ENCODE assay signal across 8 cellular contexts in the genomic region with DNA sequence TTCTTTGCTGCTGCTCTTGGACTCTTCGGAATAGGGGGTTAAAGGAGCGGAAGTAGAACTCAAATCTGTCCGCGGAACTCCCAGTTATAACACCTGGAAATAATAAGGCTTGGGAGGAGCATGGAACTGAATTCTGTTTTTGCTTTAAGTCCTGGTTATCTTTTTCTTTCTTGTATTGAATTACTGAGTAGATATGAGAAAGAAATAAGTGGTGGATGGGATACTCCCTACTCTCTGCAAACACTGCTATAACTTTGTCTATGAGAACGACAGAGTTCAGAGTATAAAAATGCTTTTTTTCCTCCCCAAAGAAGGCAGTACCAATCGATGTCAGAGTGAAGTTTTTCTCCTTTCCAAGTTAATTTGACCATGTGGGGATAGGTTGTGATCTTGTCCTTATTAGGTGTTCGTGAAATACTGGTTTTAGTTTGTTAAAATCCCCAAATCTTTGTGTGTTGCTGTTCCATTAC. TPM values are rescaled to one million over a fixed set of nuclear protein-coding genes. Genes with fewer than 3 reads are reported as not detected.
DNase-seq lines count a peak whose midpoint lies in the region; ATAC-seq and TF ChIP-seq lines count a peak whose summit lies in the region.

No MANE protein-coding gene starts in this region.

- peak overlapping the region; percentile 99 for H3K23ac ChIP-seq in IMR-90 (ENCODE audit: low read depth, low read length)

- H3K4me1 ChIP-seq in IMR-90 (ENCODE audit: control insufficient read depth, insufficient read depth, low read length) (peaks cover 2% of the 10 kb centered on the region; the same call in 1 of the 2 replicates), parathyroid adenoma (no peaks in the 10 kb centered on the region)

- H2AK5ac ChIP-seq in IMR-90 (ENCODE audit: low read depth, low read length): no peak overlapping the region

- peak overlapping the region; percentile 57 to 67 for H4K8ac ChIP-seq in IMR-90 (ENCODE audit: low read depth in 2 of 2, low read length in 2 of 2)

- no peak for TF ChIP-seq RAD21 in IMR-90 (IDR thresholded peaks at IDR 0.05; ENCODE audit: low read length)

- H3K79me2 ChIP-seq in parathyroid adenoma: peaks cover 5% of the 10 kb centered on the region

- H2BK20ac ChIP-seq in IMR-90 (ENCODE audit: low read depth, low read length): no peak overlapping the region; the same call in 1 of the 2 replicates

- DNase-seq in DMS114 treated with DMSO at 0.1 percent for 48 hours (lab: John Stamatoyannopoulos, UW; ENCODE audit: unreplicated experiment): peak; percentile 18
- DNase-seq in IMR-90: no peak
- DNase-seq in WERI-Rb-1: no peak
- peak; percentile 57 for DNase-seq in fibroblast of pulmonary artery (ENCODE audit: low read depth)
- DNase-seq in COLO829 (ENCODE audit: low spot score): no peak
- DNase-seq in stimulated activated CD4-positive, alpha-beta T cell treated with anti-CD3 and anti-CD28 coated beads, Interleukin-4, amount 100 ng/mL, for 4 hours: no peak

- H3K4ac ChIP-seq in IMR-90 (ENCODE audit: low read depth, low read length): peak overlapping the region; percentile 8; the same call in 1 of the 2 replicates

- H2BK5ac ChIP-seq in IMR-90 (ENCODE audit: low read depth, low read length, poor library complexity, severe bottlenecking): peak overlapping the region; percentile 65

- peak overlapping the region; percentile 98 for H3K56ac ChIP-seq in IMR-90 (ENCODE audit: extremely low read depth, insufficient read depth, low read length)

- H3K4me2 ChIP-seq in IMR-90 (ENCODE audit: low read depth, low read length): peak overlapping the region; percentile 99
- peak overlapping the region; percentile 90 for H3K4me2 ChIP-seq in parathyroid adenoma (ENCODE audit: low read length)

- H4K5ac ChIP-seq in IMR-90 (ENCODE audit: low read depth, low read length): peak overlapping the region; percentile 45; the same call in 1 of the 2 replicates

- H2BK120ac ChIP-seq in IMR-90 (ENCODE audit: low read depth, low read length): peak overlapping the region; percentile 56

- H3K9ac ChIP-seq in IMR-90 (ENCODE audit: low read depth, low read length) (peak overlapping the region; percentile 83), parathyroid adenoma (no peak overlapping the region)

- CTCF ChIA-PET in IMR-90 (lab: Yijun Ruan, JAX): no interaction called here

- H4K91ac ChIP-seq in IMR-90 (ENCODE audit: insufficient read depth, low read depth, low read length): peak overlapping the region; percentile 38

- H2AFZ ChIP-seq in IMR-90 (replicated peaks; ENCODE audit: low read length, poor library complexity) (no peak overlapping the region), parathyroid adenoma (peak overlapping the region; percentile 68)

- no peak for TF ChIP-seq POLR2A in IMR-90 (IDR thresholded peaks at IDR 0.05; ENCODE audit: low read depth, low read length)

- ATAC-seq in IMR-90 (ENCODE audit: low read depth): no peak
- no peak for ATAC-seq in HG03108 (IDR thresholded peaks at IDR 0.05; ENCODE audit: unreplicated experiment)

- peaks cover 3 to 36% of the 10 kb centered on the region in 2 experiments; a peak in 3 of 4 replicates for H3K79me1 ChIP-seq in IMR-90 (ENCODE audit: low read depth in 1 of 2, low read length in 2 of 2)

- WGBS in IMR-90 (ENCODE audit: extremely low coverage in 2 of 2, insufficient read length in 1 of 2), 2 experiments: no CpG with 5 or more reads among the region's 7 CpGs

- POLR2A ChIA-PET in IMR-90 (lab: Charles Lee; ENCODE audit: unreplicated experiment): no interaction called here

- H3K27ac ChIP-seq in IMR-90 (ENCODE audit: insufficient read depth, low read length) (peak overlapping the region; percentile 85), WERI-Rb-1 (peak overlapping the region; percentile 93), parathyroid adenoma (peak overlapping the region; percentile 63)

- H3K9me3 ChIP-seq in IMR-90 (ENCODE audit: control insufficient read depth, insufficient read depth, low read length) (peaks cover 3% of the 10 kb centered on the region; the same call in 1 of the 2 replicates), WERI-Rb-1 (ENCODE audit: severe bottlenecking) (no peaks in the 10 kb centered on the region), parathyroid adenoma (ENCODE audit: control insufficient read depth, low read length) (no peaks in the 10 kb centered on the region)

- TSS peak; percentile 70 for BruUV-seq in IMR-90 (replicated peaks; lab: Mats Ljungman, UMichigan)

- no peak overlapping the region for H2AK9ac ChIP-seq in IMR-90 (replicated peaks; ENCODE audit: low read depth, low read length, poor library complexity)

- H4K20me1 ChIP-seq in IMR-90 (ENCODE audit: insufficient read depth, low read length): peaks cover 46% of the 10 kb centered on the region

- H3K36me3 ChIP-seq in IMR-90 (ENCODE audit: control insufficient read depth, insufficient read depth, low read length) (peaks cover 2% of the 10 kb centered on the region), WERI-Rb-1 (no peaks in the 10 kb centered on the region), parathyroid adenoma (ENCODE audit: control insufficient read depth, insufficient read depth, low read length) (no peaks in the 10 kb centered on the region)

- intact Hi-C loops in IMR-90 (cut with micrococcal nuclease): loop anchor here (5.0 kb wide), 2 partner anchors 82 to 127 kb away; no protein-coding TSS in a partner anchor

- TF ChIP-seq CTCF in IMR-90 (conservative IDR thresholded peaks at IDR 0.05; ENCODE audit: low read depth, low read length) (no peak), WERI-Rb-1 (IDR thresholded peaks at IDR 0.05; ENCODE audit: low read depth, low read length) (no peak), fibroblast of pulmonary artery (IDR thresholded peaks at IDR 0.05; ENCODE audit: low read length, missing control alignments) (no peak), parathyroid adenoma (IDR thresholded peaks at IDR 0.05) (no peak)

- in situ Hi-C loops in IMR-90 (cut with MboI; ENCODE audit: low sequenced_read_pairs): no loop called here

- peak overlapping the region; percentile 12; the same call in 1 of the 3 replicates for H2BK15ac ChIP-seq in IMR-90 (ENCODE audit: low read depth, low read length)

- H3K18ac ChIP-seq in IMR-90 (ENCODE audit: low read depth, low read length): peak overlapping the region; percentile 71

- H3K27me3 ChIP-seq in IMR-90 (ENCODE audit: control insufficient read depth, insufficient read depth, low read length) (no peaks in the 10 kb centered on the region), WERI-Rb-1 (ENCODE audit: insufficient read depth, low read depth, severe bottlenecking) (no peaks in the 10 kb centered on the region), parathyroid adenoma (ENCODE audit: control insufficient read depth, insufficient read depth, low read length) (no peaks in the 10 kb centered on the region)

- no peaks in the 10 kb centered on the region; the same call in 1 of the 2 replicates for H3K9me1 ChIP-seq in IMR-90 (ENCODE audit: insufficient read depth, low read length)

- H3K4me3 ChIP-seq in IMR-90 (ENCODE audit: insufficient read depth, low read depth, low read length) (peak overlapping the region; percentile 75), WERI-Rb-1 (ENCODE audit: low read depth, low read length) (peak overlapping the region; percentile 98), fibroblast of pulmonary artery (replicated peaks; ENCODE audit: low read depth, low read length) (peak overlapping the region; percentile 89), parathyroid adenoma (ENCODE audit: low read depth, low read length) (peak overlapping the region; percentile 92)

- peak overlapping the region; percentile 41 for H3K14ac ChIP-seq in IMR-90 (replicated peaks; ENCODE audit: low read depth, low read length)

- dilution Hi-C loops in IMR-90 (cut with HindIII; ENCODE audit: low sequenced_read_pairs, unreplicated experiment): no loop called here

TF ChIP-seq in IMR-90, 13 proteins besides CTCF, POLR2A, EP300 and RAD21:
- TF ChIP-seq MAFK (IDR thresholded peaks at IDR 0.05; ENCODE audit: low read depth, low read length): no peak
- TF ChIP-seq MAZ (IDR thresholded peaks at IDR 0.05; ENCODE audit: borderline replicate concordance, low read depth, low read length): no peak
- TF ChIP-seq MXI1 (IDR thresholded peaks at IDR 0.05; ENCODE audit: borderline replicate concordance, low read depth, low read length): no peak
- no peak for TF ChIP-seq CEBPB (IDR thresholded peaks at IDR 0.05; ENCODE audit: low read depth, low read length)
- no peak for TF ChIP-seq SMC3 (IDR thresholded peaks at IDR 0.05; ENCODE audit: low read depth, low read length)
- no peak for TF ChIP-seq RFX5 (IDR thresholded peaks at IDR 0.05; ENCODE audit: low read depth, low read length)
- TF ChIP-seq NFE2L2 (IDR thresholded peaks at IDR 0.05; ENCODE audit: low read depth, low read length): no peak
- TF ChIP-seq RCOR1 (IDR thresholded peaks at IDR 0.05; ENCODE audit: insufficient replicate concordance, low read length): no peak
- TF ChIP-seq, protein P1, sequence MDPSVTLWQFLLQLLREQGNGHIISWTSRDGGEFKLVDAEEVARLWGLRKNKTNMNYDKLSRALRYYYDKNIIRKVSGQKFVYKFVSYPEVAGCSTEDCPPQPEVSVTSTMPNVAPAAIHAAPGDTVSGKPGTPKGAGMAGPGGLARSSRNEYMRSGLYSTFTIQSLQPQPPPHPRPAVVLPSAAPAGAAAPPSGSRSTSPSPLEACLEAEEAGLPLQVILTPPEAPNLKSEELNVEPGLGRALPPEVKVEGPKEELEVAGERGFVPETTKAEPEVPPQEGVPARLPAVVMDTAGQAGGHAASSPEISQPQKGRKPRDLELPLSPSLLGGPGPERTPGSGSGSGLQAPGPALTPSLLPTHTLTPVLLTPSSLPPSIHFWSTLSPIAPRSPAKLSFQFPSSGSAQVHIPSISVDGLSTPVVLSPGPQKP (IDR thresholded peaks at IDR 0.05; ENCODE audit: borderline replicate concordance, low read depth, low read length): no peak
- no peak for TF ChIP-seq CHD1 (IDR thresholded peaks at IDR 0.05; ENCODE audit: low read depth, low read length)
- TF ChIP-seq BHLHE40 (IDR thresholded peaks at IDR 0.05; ENCODE audit: low read depth, low read length): no peak
- TF ChIP-seq, protein P2, sequence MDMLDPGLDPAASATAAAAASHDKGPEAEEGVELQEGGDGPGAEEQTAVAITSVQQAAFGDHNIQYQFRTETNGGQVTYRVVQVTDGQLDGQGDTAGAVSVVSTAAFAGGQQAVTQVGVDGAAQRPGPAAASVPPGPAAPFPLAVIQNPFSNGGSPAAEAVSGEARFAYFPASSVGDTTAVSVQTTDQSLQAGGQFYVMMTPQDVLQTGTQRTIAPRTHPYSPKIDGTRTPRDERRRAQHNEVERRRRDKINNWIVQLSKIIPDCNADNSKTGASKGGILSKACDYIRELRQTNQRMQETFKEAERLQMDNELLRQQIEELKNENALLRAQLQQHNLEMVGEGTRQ (IDR thresholded peaks at IDR 0.05; ENCODE audit: low read depth, low read length): no peak
- TF ChIP-seq FOS (IDR thresholded peaks at IDR 0.05; ENCODE audit: low read depth, low read length): no peak

RNA-seq across cellular contexts. Expression of a gene that starts 1.2 kb away (rescaled TPM):
- 68.6 and 76.9 TPM in 2 replicates for total RNA-seq in IMR-90 (2012; rRNA removed)
- 25.5 and 28.8 TPM in 2 replicates for polyA plus RNA-seq in IMR-90 (2012; rRNA removed)
- polyA plus RNA-seq in IMR-90 (2012; cell fraction: cytosol; rRNA removed): 8.9 and 9.9 TPM in 2 replicates
- 18.0 and 107 TPM in 2 replicates for polyA plus RNA-seq in IMR-90 (2012; cell fraction: nucleus; rRNA removed; ENCODE audit: low replicate concordance)

Comparison
In these comparisons a context has a peak if more than half of its experiments do, and no peak if none do; other contexts are left out.
1. DNase-seq: peak in DMS114 treated with DMSO at 0.1 percent for 48 hours (single experiment) and fibroblast of pulmonary artery (single experiment); none in IMR-90 (single experiment), WERI-Rb-1 (single experiment), COLO829 (single experiment) and stimulated activated CD4-positive, alpha-beta T cell treated with anti-CD3 and anti-CD28 coated beads, Interleukin-4, amount 100 ng/mL, for 4 hours (0 of 2).
2. Peak in every context shown above with its lines, with median percentiles within 50 percentile points of each other: H3K27ac ChIP-seq and H3K4me3 ChIP-seq.